ENCODE assay signal across 20 cellular contexts in genomic region chr12:120498870-120499515, GRCh38. TPM values are rescaled to one million over a fixed set of nuclear protein-coding genes. Genes with fewer than 3 reads are reported as not detected.
DNase-seq lines count a peak whose midpoint lies in the region; ATAC-seq, FAIRE-seq and TF ChIP-seq lines count a peak whose summit lies in the region.
"Had no signal": no experiment of that assay in that cellular context is flagged by ENCODE, and none has a peak within 500 bp of the region (broad histone marks: within the 10 kb centered on the region; RNA-seq: fewer than 3 reads in every experiment).

No MANE protein-coding gene starts in this region.

- H3K36me3 ChIP-seq in RWPE2 (ENCODE audit: low read depth) (peaks cover 36% of the 10 kb centered on the region), MG63 (peaks cover 56% of the 10 kb centered on the region)

- peak overlapping the region; percentile 82 for H3K27ac Mint-ChIP-seq in CD4-positive, alpha-beta T cell
- H3K27ac Mint-ChIP-seq in immature natural killer cell: peak overlapping the region; percentile 22 to 89 (median 64)
- H3K27ac Mint-ChIP-seq in activated T-helper 17 cell treated with anti-CD3 and anti-CD28 coated beads, Interleukin-2, amount 50 U/mL, for 72 hours: no peak overlapping the region
- no peak overlapping the region for H3K27ac Mint-ChIP-seq in MCF 10A (ENCODE audit: low read depth, unreplicated experiment)

- TF ChIP-seq CTCF in A549 (IDR thresholded peaks at IDR 0.05) (no peak), RWPE2 (IDR thresholded peaks at IDR 0.05; ENCODE audit: poor library complexity, severe bottlenecking) (no peak), MCF 10A (IDR thresholded peaks at IDR 0.05; ENCODE audit: unreplicated experiment) (no peak)
- no peak for TF ChIP-seq CTCF in CD4-positive, alpha-beta T cell (IDR thresholded peaks at IDR 0.05)

- H3K9me3 Mint-ChIP-seq in CD4-positive, alpha-beta T cell: no peaks in the 10 kb centered on the region
- H3K9me3 Mint-ChIP-seq in immature natural killer cell (no peaks in the 10 kb centered on the region), MCF 10A (ENCODE audit: unreplicated experiment) (no peaks in the 10 kb centered on the region)
- no peaks in the 10 kb centered on the region for H3K9me3 Mint-ChIP-seq in activated T-helper 17 cell treated with anti-CD3 and anti-CD28 coated beads, Interleukin-2, amount 50 U/mL, for 72 hours
- H3K9me3 Mint-ChIP-seq: activated naive CD8-positive, alpha-beta T cell treated with anti-CD3 and anti-CD28 coated beads for 36 hours; IgD-negative memory B cell had no signal

- H3K27ac ChIP-seq in A549 (no peak overlapping the region), RWPE2 (ENCODE audit: poor library complexity, severe bottlenecking) (peak overlapping the region; percentile 73)
- no peak overlapping the region for H3K27ac ChIP-seq in CD4-positive, alpha-beta T cell (ENCODE audit: low read depth, low read length)

- no peak overlapping the region for H3K4me3 Mint-ChIP-seq in CD4-positive, alpha-beta T cell
- H3K4me3 Mint-ChIP-seq in immature natural killer cell: no peak overlapping the region
- no peak overlapping the region for H3K4me3 Mint-ChIP-seq in activated T-helper 17 cell treated with anti-CD3 and anti-CD28 coated beads, Interleukin-2, amount 50 U/mL, for 72 hours
- H3K4me3 Mint-ChIP-seq in MCF 10A (ENCODE audit: unreplicated experiment): no peak overlapping the region
- H3K4me3 Mint-ChIP-seq: activated naive CD8-positive, alpha-beta T cell treated with anti-CD3 and anti-CD28 coated beads for 36 hours had no signal

- no peak for TF ChIP-seq EP300 in A549 (IDR thresholded peaks at IDR 0.05)

- CTCF ChIA-PET in A549 (lab: Yijun Ruan, JAX) (interaction anchor here (0.8 kb wide), 1 partner anchor 32 kb away, joined by 3 read pairs; no protein-coding TSS in a partner anchor), MCF 10A (lab: Yijun Ruan, JAX) (no interaction called here)
- CTCF ChIA-PET in CD4-positive, alpha-beta T cell (lab: Charles Lee): interaction anchor here (0.8 to 1.0 kb wide), 2 partner anchors 29 to 59 kb away, joined by 3 read pairs; partner anchors contain the start of gene SRSF9

- 91% methylated on average over 3 of the region's 3 CpGs for WGBS in A549 (ENCODE audit: missing lambda C conversion rate)

- H3K4me2 ChIP-seq in A549: peak overlapping the region; percentile 82; the same call in 2 of the 3 replicates

- H3K4me1 Mint-ChIP-seq in CD4-positive, alpha-beta T cell (ENCODE audit: low read depth): peaks cover 44% of the 10 kb centered on the region
- H3K4me1 Mint-ChIP-seq in immature natural killer cell: peaks cover 36 to 53% of the 10 kb centered on the region in 2 donors
- peaks cover 23% of the 10 kb centered on the region for H3K4me1 Mint-ChIP-seq in activated T-helper 17 cell treated with anti-CD3 and anti-CD28 coated beads, Interleukin-2, amount 50 U/mL, for 72 hours
- H3K4me1 Mint-ChIP-seq in MCF 10A (ENCODE audit: insufficient read depth, unreplicated experiment): peaks cover 16% of the 10 kb centered on the region

- no peak for TF ChIP-seq POLR2A in A549 (IDR thresholded peaks at IDR 0.05; ENCODE audit: low read length)

- no peak for TF ChIP-seq RAD21 in A549 (conservative IDR thresholded peaks at IDR 0.05 in 1 of 2, IDR thresholded peaks at IDR 0.05 in 1 of 2)

- no peak for DNase-seq in A549 (ENCODE audit: low read depth in 1 of 2, low spot score in 1 of 2)
- no peak for DNase-seq in CD4-positive, alpha-beta T cell
- no peak for DNase-seq in RWPE2 (ENCODE audit: low spot score)
- no peak for DNase-seq in immature natural killer cell
- DNase-seq in left colon: no peak
- no peak for DNase-seq in MG63
- DNase-seq in MCF 10A (ENCODE audit: unreplicated experiment): no peak
- DNase-seq: activated CD4-positive, CD25-positive, alpha-beta regulatory T cell treated with anti-CD3 and anti-CD28 coated beads, Interleukin-2, amount 50 U/mL, for 72 hours; activated CD8-positive, alpha-beta memory T cell treated with anti-CD3 and anti-CD28 coated beads, Interleukin-2, amount 50 U/mL, for 48 hours; activated naive CD8-positive, alpha-beta T cell treated with anti-CD3 and anti-CD28 coated beads for 36 hours; BE2C; DND-41; effector CD4-positive, alpha-beta T cell; left cardiac atrium; mucosa of descending colon; NCI-H1105; RPMI8226 had no signal

- no peak overlapping the region for H3K4me3 ChIP-seq in A549
- H3K4me3 ChIP-seq in RWPE2 (ENCODE audit: severe bottlenecking): no peak overlapping the region
- no peak overlapping the region for H3K4me3 ChIP-seq in MG63
- H3K4me3 ChIP-seq: mucosa of descending colon, smooth muscle cell had no signal

- no peak for ATAC-seq in A549
- no peak for ATAC-seq in CD4-positive, alpha-beta T cell (ENCODE audit: poor library complexity)
- ATAC-seq in RWPE2 (ENCODE audit: low read depth): no peak
- ATAC-seq in left colon: no peak
- no peak for ATAC-seq in activated T-helper 17 cell treated with anti-CD3 and anti-CD28 coated beads, Interleukin-2, amount 50 U/mL, for 72 hours (replicated peaks)
- ATAC-seq: left cardiac atrium, mucosa of descending colon had no signal

- H3K27me3 ChIP-seq in CD4-positive, alpha-beta T cell (ENCODE audit: control insufficient read depth, insufficient read depth, low read length): no peaks in the 10 kb centered on the region
- no peaks in the 10 kb centered on the region for H3K27me3 ChIP-seq in RWPE2 (ENCODE audit: insufficient read depth, poor library complexity, severe bottlenecking)
- H3K27me3 ChIP-seq in MG63: no peaks in the 10 kb centered on the region
- H3K27me3 ChIP-seq: BE2C had no signal

- H3K4me1 ChIP-seq in A549 (peaks cover 20% of the 10 kb centered on the region), RWPE2 (ENCODE audit: insufficient read depth, poor library complexity, severe bottlenecking) (peaks cover 21% of the 10 kb centered on the region)
- H3K4me1 ChIP-seq: BE2C had no signal

- H3K27me3 Mint-ChIP-seq in CD4-positive, alpha-beta T cell: no peaks in the 10 kb centered on the region
- H3K27me3 Mint-ChIP-seq in immature natural killer cell (ENCODE audit: low read depth in 3 of 3) (peaks cover 3 to 8% (median 6%) of the 10 kb centered on the region in 3 donors), MCF 10A (ENCODE audit: insufficient read depth, unreplicated experiment) (no peaks in the 10 kb centered on the region)
- H3K27me3 Mint-ChIP-seq in activated T-helper 17 cell treated with anti-CD3 and anti-CD28 coated beads, Interleukin-2, amount 50 U/mL, for 72 hours: no peaks in the 10 kb centered on the region
- H3K27me3 Mint-ChIP-seq: activated naive CD8-positive, alpha-beta T cell treated with anti-CD3 and anti-CD28 coated beads for 36 hours; IgD-negative memory B cell had no signal

- BruUV-seq in MCF 10A (replicated peaks; lab: Mats Ljungman, UMichigan): no TSS peak

- intact Hi-C loops in CD4-positive, alpha-beta T cell (cut with DNase I, micrococcal nuclease): loop anchor here in 1 of 2 experiments (5.0 kb wide), 2 partner anchors 47 to 62 kb away; partner anchors contain the start of gene COX6A1
- intact Hi-C loops in left colon (cut with DNase I, micrococcal nuclease) (no loop called here), MCF 10A (cut with micrococcal nuclease) (no loop called here)

- H3K9me3 ChIP-seq in A549 (no peaks in the 10 kb centered on the region), RWPE2 (ENCODE audit: severe bottlenecking) (no peaks in the 10 kb centered on the region), MG63 (no peaks in the 10 kb centered on the region)
- H3K9me3 ChIP-seq in CD4-positive, alpha-beta T cell (ENCODE audit: control insufficient read depth, low read length): no peaks in the 10 kb centered on the region
- H3K9me3 ChIP-seq: BE2C, mucosa of descending colon had no signal

- POLR2A ChIA-PET in A549 (lab: Yijun Ruan, JAX) (no interaction called here), MCF 10A (lab: Yijun Ruan, JAX) (interaction anchor here (1.1 to 2.6 kb wide), 3 partner anchors 10 to 39 kb away, joined by 4 to 14 read pairs (median 10); partner anchors contain the start of gene COQ5)
- POLR2A ChIA-PET in CD4-positive, alpha-beta T cell (lab: Charles Lee): interaction anchor here (1.2 kb wide), 1 partner anchor 51 kb away, joined by 3 read pairs; no protein-coding TSS in a partner anchor

- H3K36me3 Mint-ChIP-seq in CD4-positive, alpha-beta T cell (ENCODE audit: low read depth): peaks cover 55% of the 10 kb centered on the region
- H3K36me3 Mint-ChIP-seq in immature natural killer cell: peaks cover 8 to 17% (median 11%) of the 10 kb centered on the region in 3 donors
- H3K36me3 Mint-ChIP-seq in activated T-helper 17 cell treated with anti-CD3 and anti-CD28 coated beads, Interleukin-2, amount 50 U/mL, for 72 hours (ENCODE audit: low read depth): peaks cover 49% of the 10 kb centered on the region
- peaks cover 66% of the 10 kb centered on the region for H3K36me3 Mint-ChIP-seq in MCF 10A (ENCODE audit: insufficient read depth, unreplicated experiment)

- FAIRE-seq in A549 (lab: Jason Lieb, UNC): no peak

RNA-seq across cellular contexts. Expression of gene DYNLL1, which starts 3.1 kb away (rescaled TPM):
- polyA plus RNA-seq in A549 (2011; rRNA removed): 744 and 825 TPM in 2 replicates
- polyA plus RNA-seq in A549 (2012; cell fraction: cytosol; rRNA removed): 607 and 698 TPM in 2 replicates
- 286 and 347 TPM in 2 replicates for polyA plus RNA-seq in A549 (2012; cell fraction: nucleus; rRNA removed)
- polyA plus RNA-seq in A549 (2017; fragmentation: RNase III; extraction: RNeasy Plus Mini Kit Qiagen cat#74134 plus additional on column Dnase treatment): 700 to 848 TPM (median 735 TPM) in 3 replicates
- polyA minus RNA-seq in A549 (2011; rRNA and poly(A)+ RNA removed): 89.7 and 109 TPM in 2 replicates
- 10 to 100 TPM; 23.6 to 24.5 TPM for total RNA-seq in CD4-positive, alpha-beta T cell
- polyA plus RNA-seq in immature natural killer cell: 100 to 1,000 TPM; 399 to 508 (median 457) TPM
- total RNA-seq in left colon: 100 to 1,000 TPM; 338 to 371 TPM
- 472 and 685 TPM in 2 replicates for total RNA-seq in MG63 (2014; rRNA removed; shearing (Covaris generic); ENCODE audit: low replicate concordance)
- 100 to 1,000 TPM in 1 of 2 donors, 10 to 100 TPM in 1; 69.2 to 197 TPM for total RNA-seq in activated T-helper 17 cell treated with anti-CD3 and anti-CD28 coated beads, Interleukin-2, amount 50 U/mL, for 72 hours
- total RNA-seq in MCF 10A (2022): 247 and 351 TPM in 2 replicates

RNA-seq across cellular contexts. Expression of gene SRSF9, which starts 29.4 kb away (rescaled TPM):
- polyA plus RNA-seq in A549 (2011; rRNA removed): 173 and 218 TPM in 2 replicates
- polyA plus RNA-seq in A549 (2012; cell fraction: cytosol; rRNA removed): 254 and 263 TPM in 2 replicates
- polyA plus RNA-seq in A549 (2012; cell fraction: nucleus; rRNA removed): 103 and 127 TPM in 2 replicates
- 288 to 316 TPM (median 306 TPM) in 3 replicates for polyA plus RNA-seq in A549 (2017; fragmentation: RNase III; extraction: RNeasy Plus Mini Kit Qiagen cat#74134 plus additional on column Dnase treatment)
- polyA minus RNA-seq in A549 (2011; rRNA and poly(A)+ RNA removed): 65.9 and 75.9 TPM in 2 replicates
- 100 to 1,000 TPM; 124 TPM for total RNA-seq in CD4-positive, alpha-beta T cell
- 100 to 1,000 TPM; 221 to 292 (median 271) TPM for polyA plus RNA-seq in immature natural killer cell
- total RNA-seq in left colon: 100 to 1,000 TPM; 135 to 143 TPM
- 332 and 366 TPM in 2 replicates for total RNA-seq in MG63 (2014; rRNA removed; shearing (Covaris generic); ENCODE audit: low replicate concordance)
- 100 to 1,000 TPM; 138 to 246 TPM for total RNA-seq in activated T-helper 17 cell treated with anti-CD3 and anti-CD28 coated beads, Interleukin-2, amount 50 U/mL, for 72 hours
- total RNA-seq in MCF 10A (2022): 192 and 193 TPM in 2 replicates

RNA-seq across cellular contexts. Expression of gene COQ5, which starts 30.0 kb away (rescaled TPM):
- polyA plus RNA-seq in A549 (2011; rRNA removed): 84.9 and 100.0 TPM in 2 replicates
- polyA plus RNA-seq in A549 (2012; cell fraction: cytosol; rRNA removed): 26.7 and 28.3 TPM in 2 replicates
- polyA plus RNA-seq in A549 (2012; cell fraction: nucleus; rRNA removed): 12.4 and 20.9 TPM in 2 replicates
- 46.6 to 49.6 TPM (median 48.9 TPM) in 3 replicates for polyA plus RNA-seq in A549 (2017; fragmentation: RNase III; extraction: RNeasy Plus Mini Kit Qiagen cat#74134 plus additional on column Dnase treatment)
- 24.8 and 25.3 TPM in 2 replicates for polyA minus RNA-seq in A549 (2011; rRNA and poly(A)+ RNA removed)
- total RNA-seq in CD4-positive, alpha-beta T cell: 1 to 10 TPM; 6.9 to 7.1 TPM
- 10 to 100 TPM; 39.7 to 51.8 (median 49.6) TPM for polyA plus RNA-seq in immature natural killer cell
- total RNA-seq in left colon: 10 to 100 TPM; 31.2 to 35.1 TPM
- 17.1 and 27.0 TPM in 2 replicates for total RNA-seq in MG63 (2014; rRNA removed; shearing (Covaris generic); ENCODE audit: low replicate concordance)
- total RNA-seq in activated T-helper 17 cell treated with anti-CD3 and anti-CD28 coated beads, Interleukin-2, amount 50 U/mL, for 72 hours: 10 to 100 TPM; 17.2 to 21.8 TPM
- 21.5 and 22.9 TPM in 2 replicates for total RNA-seq in MCF 10A (2022)

RNA-seq across cellular contexts. Expression of gene RNF10, which starts 35.2 kb away (rescaled TPM):
- polyA plus RNA-seq in A549 (2011; rRNA removed) (118 and 137 TPM in 2 replicates), A549 (2017; fragmentation: RNase III; extraction: RNeasy Plus Mini Kit Qiagen cat#74134 plus additional on column Dnase treatment) (87.0 to 101 TPM (median 99.3 TPM) in 3 replicates), immature natural killer cell (100 to 1,000 TPM in 1 of 3 donors, 10 to 100 TPM in 2; 60.3 to 154 (median 66.5) TPM)
- 75.6 and 79.2 TPM in 2 replicates for polyA plus RNA-seq in A549 (2012; cell fraction: cytosol; rRNA removed)
- 76.1 and 96.9 TPM in 2 replicates for polyA plus RNA-seq in A549 (2012; cell fraction: nucleus; rRNA removed)
- 227 and 265 TPM in 2 replicates for polyA minus RNA-seq in A549 (2011; rRNA and poly(A)+ RNA removed)
- total RNA-seq in CD4-positive, alpha-beta T cell: 100 to 1,000 TPM; 441 to 446 TPM
- total RNA-seq in left colon (100 to 1,000 TPM; 211 to 223 TPM), MCF 10A (2022) (166 and 222 TPM in 2 replicates)
- 64.1 and 102 TPM in 2 replicates for total RNA-seq in MG63 (2014; rRNA removed; shearing (Covaris generic); ENCODE audit: low replicate concordance)
- 100 to 1,000 TPM; 182 to 212 TPM for total RNA-seq in activated T-helper 17 cell treated with anti-CD3 and anti-CD28 coated beads, Interleukin-2, amount 50 U/mL, for 72 hours

RNA-seq across cellular contexts. Expression of gene GATC, which starts 52.7 kb away (rescaled TPM):
- polyA plus RNA-seq in A549 (2011; rRNA removed) (39.9 and 40.6 TPM in 2 replicates), A549 (2017; fragmentation: RNase III; extraction: RNeasy Plus Mini Kit Qiagen cat#74134 plus additional on column Dnase treatment) (19.7 to 22.5 TPM (median 20.6 TPM) in 3 replicates), immature natural killer cell (10 to 100 TPM in 2 of 3 donors, 1 to 10 TPM in 1; 8.3 to 26.7 (median 23.3) TPM)
- polyA plus RNA-seq in A549 (2012; cell fraction: cytosol; rRNA removed): 12.8 and 14.0 TPM in 2 replicates
- polyA plus RNA-seq in A549 (2012; cell fraction: nucleus; rRNA removed): 8.3 and 10.1 TPM in 2 replicates
- polyA minus RNA-seq in A549 (2011; rRNA and poly(A)+ RNA removed): 12.8 and 15.3 TPM in 2 replicates
- 10 to 100 TPM; 18.6 to 19.4 TPM for total RNA-seq in CD4-positive, alpha-beta T cell
- total RNA-seq in left colon (10 to 100 TPM; 18.9 to 32.7 TPM), MCF 10A (2022) (29.7 and 32.1 TPM in 2 replicates)
- 14.8 and 15.5 TPM in 2 replicates for total RNA-seq in MG63 (2014; rRNA removed; shearing (Covaris generic); ENCODE audit: low replicate concordance)
- total RNA-seq in activated T-helper 17 cell treated with anti-CD3 and anti-CD28 coated beads, Interleukin-2, amount 50 U/mL, for 72 hours: 10 to 100 TPM; 33.2 to 41.3 TPM

Comparison
In these comparisons a context has a peak if more than half of its experiments do, and no peak if none do; other contexts are left out.
1. H3K27ac Mint-ChIP-seq: peak in CD4-positive, alpha-beta T cell (single experiment) and immature natural killer cell (6 of 6); none in activated T-helper 17 cell treated with anti-CD3 and anti-CD28 coated beads, Interleukin-2, amount 50 U/mL, for 72 hours (single experiment) and MCF 10A (single experiment).